Comparison of ENCODE assay signal across 31 cellular contexts in the genomic region with DNA sequence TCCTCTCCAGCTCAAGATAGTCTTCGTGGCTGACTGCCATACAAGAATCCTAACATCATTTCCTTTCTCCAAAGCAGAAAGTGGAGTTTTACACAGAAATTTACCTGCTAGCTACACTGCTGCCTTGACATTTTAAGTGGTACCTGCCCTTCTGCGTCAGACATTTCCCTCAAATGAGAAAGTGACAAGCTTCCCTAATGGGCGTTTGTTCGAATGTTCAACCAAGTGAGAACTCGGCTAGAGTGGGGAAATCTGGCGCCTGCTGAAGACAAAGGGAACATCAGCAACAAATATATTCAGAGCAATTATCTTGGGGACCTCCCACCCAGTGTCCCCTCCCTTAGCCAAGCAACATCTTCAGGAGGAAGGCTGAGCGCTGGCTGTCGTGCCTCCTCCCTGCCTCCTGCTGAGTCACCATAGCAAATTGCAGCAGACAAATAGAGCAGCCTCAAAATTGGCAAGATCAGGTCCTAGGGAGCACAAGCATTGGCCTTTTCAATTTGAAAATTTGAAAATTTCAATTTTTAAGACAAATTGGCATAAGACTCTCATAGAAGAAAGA. TPM values are rescaled to one million over a fixed set of nuclear protein-coding genes. Genes with fewer than 3 reads are reported as not detected.
A peak's percentile ranks its signal among the peaks of the same experiment; 100 is the strongest.
DNase-seq lines count a peak whose midpoint lies in the region; ATAC-seq lines count a peak whose summit lies in the region.
"Had no signal": no experiment of that assay in that cellular context is flagged by ENCODE, and none has a peak within 500 bp of the region (broad histone marks: within the 10 kb centered on the region; RNA-seq: fewer than 3 reads in every experiment).

No MANE protein-coding gene starts in this region.

- H3K27ac ChIP-seq in SJSA1 = peak overlapping the region; percentile 2; the same call in 1 of the 2 replicates
- H3K27ac ChIP-seq: BLaER1 treated with 17β-estradiol and CSF1 and Interleukin-3, amounts not matched to agents 10 nM and 100 nM; foreskin keratinocyte; heart right ventricle; lower lobe of right lung; parathyroid adenoma; right atrium auricular region; RWPE1; SK-N-MC; transverse colon had no signal

- no peak for ATAC-seq in GM21515 (IDR thresholded peaks at IDR 0.05; ENCODE audit: unreplicated experiment)
- ATAC-seq in stimulated activated effector memory CD8-positive, alpha-beta T cell treated with anti-CD3 and anti-CD28 coated beads, Interleukin-12 subunit alpha, Interleukin-12 subunit beta, amount 100 ng/mL, for 72 hours = no peak
- ATAC-seq: esophagus mucosa, foreskin keratinocyte, GM23338, heart right ventricle had no signal

- peak; percentile 40 for DNase-seq in NCI-H510A treated with DMSO at 0.1 percent for 48 hours (lab: John Stamatoyannopoulos, UW)
- no peak for DNase-seq in NCI-H510A (lab: John Stamatoyannopoulos, UW)
- peak; percentile 55 for DNase-seq in NCI-H146 treated with DMSO at 0.1 percent for 48 hours (lab: John Stamatoyannopoulos, UW; ENCODE audit: unreplicated experiment)
- DNase-seq in SJSA1 (ENCODE audit: low read depth in 1 of 2, low spot score in 2 of 2) = peak; percentile 52 to 55
- no peak for DNase-seq in T-helper 9 cell
- DNase-seq in stimulated activated effector memory CD8-positive, alpha-beta T cell treated with anti-CD3 and anti-CD28 coated beads, Interleukin-12 subunit alpha, Interleukin-12 subunit beta, amount 100 ng/mL, for 72 hours (ENCODE audit: low spot score in 2 of 2) = no peak
- no peak for DNase-seq in activated CD4-positive, alpha-beta T cell treated with anti-CD3 and anti-CD28 coated beads, Interleukin-2, amount 10 ng/mL, durations not matched to agents 7 days and 5 days
- DNase-seq: activated effector memory CD4-positive, alpha-beta T cell treated with Interleukin-2 at 50 U/mL for 16 hours; activated naive CD8-positive, alpha-beta T cell treated with anti-CD3 and anti-CD28 coated beads for 36 hours; aorta; central memory CD4-positive, alpha-beta T cell; endodermal cell; foreskin keratinocyte; heart right ventricle; HFFc6; KG1; kidney glomerular epithelial cell; lower lobe of right lung; MM.1S; NCI-H2107; stimulated activated CD4-positive, alpha-beta T cell treated with anti-CD3 and anti-CD28 coated beads, Interleukin-2, amount 100 ng/mL, for 24 hours; transverse colon had no signal

- no peaks in the 10 kb centered on the region for H3K36me3 ChIP-seq in SJSA1
- H3K36me3 ChIP-seq: BLaER1 treated with 17β-estradiol and CSF1 and Interleukin-3, amounts not matched to agents 10 nM and 100 nM; heart right ventricle; lower lobe of right lung; right atrium auricular region; transverse colon had no signal

- no peaks in the 10 kb centered on the region for H3K27me3 ChIP-seq in SJSA1 (replicated peaks)
- H3K27me3 ChIP-seq: BLaER1 treated with 17β-estradiol and CSF1 and Interleukin-3, amounts not matched to agents 10 nM and 100 nM; heart right ventricle; right atrium auricular region; transverse colon had no signal

- no peak overlapping the region for H3K4me3 ChIP-seq in SJSA1
- H3K4me3 ChIP-seq: BLaER1 treated with 17β-estradiol and CSF1 and Interleukin-3, amounts not matched to agents 10 nM and 100 nM; GM23338; heart right ventricle; lower lobe of right lung; right atrium auricular region; SK-N-MC; transverse colon had no signal

- H3K27ac Mint-ChIP-seq in stimulated activated effector memory CD8-positive, alpha-beta T cell treated with anti-CD3 and anti-CD28 coated beads, Interleukin-12 subunit alpha, Interleukin-12 subunit beta, amount 100 ng/mL, for 72 hours = no peak overlapping the region
- no peak overlapping the region for H3K27ac Mint-ChIP-seq in activated CD4-positive, alpha-beta T cell treated with anti-CD3 and anti-CD28 coated beads, Interleukin-2, amount 10 ng/mL, durations not matched to agents 7 days and 5 days
- H3K27ac Mint-ChIP-seq: activated naive CD8-positive, alpha-beta T cell treated with anti-CD3 and anti-CD28 coated beads for 36 hours; endodermal cell; GM23338; HFFc6 had no signal

- no peaks in the 10 kb centered on the region for H3K4me1 Mint-ChIP-seq in stimulated activated effector memory CD8-positive, alpha-beta T cell treated with anti-CD3 and anti-CD28 coated beads, Interleukin-12 subunit alpha, Interleukin-12 subunit beta, amount 100 ng/mL, for 72 hours
- H3K4me1 Mint-ChIP-seq in activated CD4-positive, alpha-beta T cell treated with anti-CD3 and anti-CD28 coated beads, Interleukin-2, amount 10 ng/mL, durations not matched to agents 7 days and 5 days = no peaks in the 10 kb centered on the region
- H3K4me1 Mint-ChIP-seq: activated naive CD8-positive, alpha-beta T cell treated with anti-CD3 and anti-CD28 coated beads for 36 hours; neural crest cell had no signal

- no peak overlapping the region for H3K4me3 Mint-ChIP-seq in stimulated activated effector memory CD8-positive, alpha-beta T cell treated with anti-CD3 and anti-CD28 coated beads, Interleukin-12 subunit alpha, Interleukin-12 subunit beta, amount 100 ng/mL, for 72 hours
- H3K4me3 Mint-ChIP-seq in activated CD4-positive, alpha-beta T cell treated with anti-CD3 and anti-CD28 coated beads, Interleukin-2, amount 10 ng/mL, durations not matched to agents 7 days and 5 days = no peak overlapping the region
- H3K4me3 Mint-ChIP-seq: activated naive CD8-positive, alpha-beta T cell treated with anti-CD3 and anti-CD28 coated beads for 36 hours; endodermal cell; GM23338; HFFc6; neural crest cell had no signal

- H3K9me3 ChIP-seq in SJSA1 (replicated peaks) = no peaks in the 10 kb centered on the region
- H3K9me3 ChIP-seq: heart right ventricle, lower lobe of right lung, right atrium auricular region, transverse colon had no signal

- H3K36me3 Mint-ChIP-seq in stimulated activated effector memory CD8-positive, alpha-beta T cell treated with anti-CD3 and anti-CD28 coated beads, Interleukin-12 subunit alpha, Interleukin-12 subunit beta, amount 100 ng/mL, for 72 hours = no peaks in the 10 kb centered on the region
- H3K36me3 Mint-ChIP-seq in activated CD4-positive, alpha-beta T cell treated with anti-CD3 and anti-CD28 coated beads, Interleukin-2, amount 10 ng/mL, durations not matched to agents 7 days and 5 days (ENCODE audit: low read depth) = no peaks in the 10 kb centered on the region
- H3K36me3 Mint-ChIP-seq: activated naive CD8-positive, alpha-beta T cell treated with anti-CD3 and anti-CD28 coated beads for 36 hours had no signal

- peaks cover 39% of the 10 kb centered on the region for H3K4me1 ChIP-seq in SJSA1 (replicated peaks)
- H3K4me1 ChIP-seq: foreskin keratinocyte, parathyroid adenoma had no signal

- peaks cover 24% of the 10 kb centered on the region for H3K27me3 Mint-ChIP-seq in activated CD4-positive, alpha-beta T cell treated with anti-CD3 and anti-CD28 coated beads, Interleukin-2, amount 10 ng/mL, durations not matched to agents 7 days and 5 days

- H3K9me3 Mint-ChIP-seq in stimulated activated effector memory CD8-positive, alpha-beta T cell treated with anti-CD3 and anti-CD28 coated beads, Interleukin-12 subunit alpha, Interleukin-12 subunit beta, amount 100 ng/mL, for 72 hours = no peaks in the 10 kb centered on the region
- H3K9me3 Mint-ChIP-seq in activated CD4-positive, alpha-beta T cell treated with anti-CD3 and anti-CD28 coated beads, Interleukin-2, amount 10 ng/mL, durations not matched to agents 7 days and 5 days = no peaks in the 10 kb centered on the region
- H3K9me3 Mint-ChIP-seq: activated naive CD8-positive, alpha-beta T cell treated with anti-CD3 and anti-CD28 coated beads for 36 hours; endodermal cell; GM23338; HFFc6; neural crest cell had no signal

- POLR2A ChIA-PET in activated CD4-positive, alpha-beta T cell treated with anti-CD3 and anti-CD28 coated beads, Interleukin-2, amount 10 ng/mL, durations not matched to agents 7 days and 5 days (lab: Charles Lee) = no interaction called here

- CTCF ChIA-PET in activated CD4-positive, alpha-beta T cell treated with anti-CD3 and anti-CD28 coated beads, Interleukin-2, amount 10 ng/mL, durations not matched to agents 7 days and 5 days (lab: Charles Lee) = interaction anchor here (1.0 kb wide), 1 partner anchor 13 kb away, joined by 3 read pairs; no protein-coding TSS in a partner anchor

RNA-seq across cellular contexts. Expression of gene MFAP3, which starts 57.1 kb away (rescaled TPM):
- 42.9 and 87.4 TPM in 2 replicates for total RNA-seq in SJSA1 (2014; rRNA removed; shearing (Covaris generic))
- total RNA-seq in activated CD4-positive, alpha-beta T cell treated with anti-CD3 and anti-CD28 coated beads, Interleukin-2, amount 10 ng/mL, durations not matched to agents 7 days and 5 days = 10 to 100 TPM; 26.3 to 28.7 TPM

RNA-seq across cellular contexts. Expression of gene FAM114A2, which starts 57.2 kb away (rescaled TPM):
- total RNA-seq in SJSA1 (2014; rRNA removed; shearing (Covaris generic)) = 36.6 and 49.1 TPM in 2 replicates
- total RNA-seq in activated CD4-positive, alpha-beta T cell treated with anti-CD3 and anti-CD28 coated beads, Interleukin-2, amount 10 ng/mL, durations not matched to agents 7 days and 5 days = 10 to 100 TPM; 19.1 to 22.7 TPM

Comparison
In these comparisons a context has a peak if more than half of its experiments do, and no peak if none do; other contexts are left out.
1. DNase-seq: peak in NCI-H510A treated with DMSO at 0.1 percent for 48 hours (single experiment), NCI-H146 treated with DMSO at 0.1 percent for 48 hours (single experiment) and SJSA1 (2 of 2); none in NCI-H510A (single experiment), T-helper 9 cell (single experiment), stimulated activated effector memory CD8-positive, alpha-beta T cell treated with anti-CD3 and anti-CD28 coated beads, Interleukin-12 subunit alpha, Interleukin-12 subunit beta, amount 100 ng/mL, for 72 hours (0 of 2) and activated CD4-positive, alpha-beta T cell treated with anti-CD3 and anti-CD28 coated beads, Interleukin-2, amount 10 ng/mL, durations not matched to agents 7 days and 5 days (single experiment).